In genomic region chr14:20305265-20306078, GRCh38 we compare ENCODE assay signal across 8 cellular contexts. TPM values are rescaled to one million over a fixed set of nuclear protein-coding genes. Genes with fewer than 3 reads are reported as not detected.
DNase-seq lines count a peak whose midpoint lies in the region; ATAC-seq, FAIRE-seq and TF ChIP-seq lines count a peak whose summit lies in the region.

A gene with protein sequence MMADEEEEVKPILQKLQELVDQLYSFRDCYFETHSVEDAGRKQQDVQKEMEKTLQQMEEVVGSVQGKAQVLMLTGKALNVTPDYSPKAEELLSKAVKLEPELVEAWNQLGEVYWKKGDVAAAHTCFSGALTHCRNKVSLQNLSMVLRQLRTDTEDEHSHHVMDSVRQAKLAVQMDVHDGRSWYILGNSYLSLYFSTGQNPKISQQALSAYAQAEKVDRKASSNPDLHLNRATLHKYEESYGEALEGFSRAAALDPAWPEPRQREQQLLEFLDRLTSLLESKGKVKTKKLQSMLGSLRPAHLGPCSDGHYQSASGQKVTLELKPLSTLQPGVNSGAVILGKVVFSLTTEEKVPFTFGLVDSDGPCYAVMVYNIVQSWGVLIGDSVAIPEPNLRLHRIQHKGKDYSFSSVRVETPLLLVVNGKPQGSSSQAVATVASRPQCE (minus strand): TSS chr14:20305951. CDS start chr14:20305937, 14 bp downstream.

- DNase-seq in NCI-H187 treated with DMSO at 0.1 percent for 48 hours (lab: John Stamatoyannopoulos, UW) (peak; percentile 61), astrocyte (ENCODE audit: low read depth) (peak; percentile 80), hippocampal formation (lab: John Stamatoyannopoulos, UW) (peak; percentile 74 to 80), retina (peak; percentile 93), cortex of kidney (lab: John Stamatoyannopoulos, UW) (no peak)

- peak within 1 kb of the TSS; percentile 88 for H2AFZ ChIP-seq in astrocyte (ENCODE audit: low read depth, low read length)

- H3K9me3 Mint-ChIP-seq in astrocyte (ENCODE audit: unreplicated experiment): no peaks in the 10 kb centered on the region

- H3K36me3 Mint-ChIP-seq in astrocyte (ENCODE audit: low read depth, unreplicated experiment): no peaks in the 10 kb centered on the region

- H3K4me1 Mint-ChIP-seq in astrocyte (ENCODE audit: low read depth, unreplicated experiment): peaks cover 13% of the 10 kb centered on the region

- peak; percentile 97 for ATAC-seq in GM18498 (IDR thresholded peaks at IDR 0.05; ENCODE audit: unreplicated experiment)
- peak; percentile 90 for ATAC-seq in HG02970 (IDR thresholded peaks at IDR 0.05; ENCODE audit: low FRiP score, unreplicated experiment)

- peaks cover 5% of the 10 kb centered on the region for H3K4me1 ChIP-seq in astrocyte (ENCODE audit: insufficient read depth, low read length)

- peaks cover 9% of the 10 kb centered on the region for H3K36me3 ChIP-seq in astrocyte (ENCODE audit: insufficient read depth, low read length)

- peak within 1 kb of the TSS; percentile 81 for H3K27ac Mint-ChIP-seq in astrocyte (ENCODE audit: unreplicated experiment)

- H3K27ac ChIP-seq in astrocyte (ENCODE audit: low read depth, low read length): peak within 1 kb of the TSS; percentile 37

- no peaks in the 10 kb centered on the region for H4K20me1 ChIP-seq in astrocyte (ENCODE audit: insufficient read depth, low read length)

- H3K79me2 ChIP-seq in astrocyte (ENCODE audit: insufficient read depth, low read length): peaks cover 23% of the 10 kb centered on the region

- peak; percentile 97 for TF ChIP-seq CTCF in astrocyte (IDR thresholded peaks at IDR 0.05; ENCODE audit: insufficient read depth, low read depth, low read length)

- intact Hi-C loops in T-helper 2 cell treated with Interferon-gamma antibody and Interleukin-4, amounts not matched to agents 100 ng/mL and 5 ng/mL, for 36 hours (cut with micrococcal nuclease): loop anchor here (2.0 kb wide), 1 partner anchor 37 kb away; the partner anchor contains the start of gene PARP2

- peak within 1 kb of the TSS; percentile 87 for H3K4me2 ChIP-seq in astrocyte (ENCODE audit: low read length)

- H3K27me3 Mint-ChIP-seq in astrocyte (ENCODE audit: low read depth, unreplicated experiment): no peaks in the 10 kb centered on the region

- FAIRE-seq in astrocyte (lab: Jason Lieb, UNC): peak; percentile 79

- peak within 1 kb of the TSS; percentile 73 for H3K4me3 ChIP-seq in astrocyte (ENCODE audit: insufficient read depth, low read depth, low read length)

- no peaks in the 10 kb centered on the region for H3K9me3 ChIP-seq in astrocyte (ENCODE audit: insufficient read depth, low read depth, low read length)

- H3K27me3 ChIP-seq in astrocyte (ENCODE audit: insufficient read depth, low read length): no peaks in the 10 kb centered on the region

- H3K4me3 Mint-ChIP-seq in astrocyte (ENCODE audit: unreplicated experiment): peak within 1 kb of the TSS; percentile 92

- H3K9ac ChIP-seq in astrocyte (ENCODE audit: low read length): peak within 1 kb of the TSS; percentile 86

RNA-seq across cellular contexts. Expression of the gene that starts here (rescaled TPM):
- 24.5 and 24.6 TPM in 2 replicates for total RNA-seq in T-helper 2 cell treated with Interferon-gamma antibody and Interleukin-4, amounts not matched to agents 100 ng/mL and 5 ng/mL, for 36 hours
- 25.4 and 26.1 TPM in 2 replicates for total RNA-seq in astrocyte
